Comparison of ENCODE assay signal across 23 cellular contexts in the genomic region with DNA sequence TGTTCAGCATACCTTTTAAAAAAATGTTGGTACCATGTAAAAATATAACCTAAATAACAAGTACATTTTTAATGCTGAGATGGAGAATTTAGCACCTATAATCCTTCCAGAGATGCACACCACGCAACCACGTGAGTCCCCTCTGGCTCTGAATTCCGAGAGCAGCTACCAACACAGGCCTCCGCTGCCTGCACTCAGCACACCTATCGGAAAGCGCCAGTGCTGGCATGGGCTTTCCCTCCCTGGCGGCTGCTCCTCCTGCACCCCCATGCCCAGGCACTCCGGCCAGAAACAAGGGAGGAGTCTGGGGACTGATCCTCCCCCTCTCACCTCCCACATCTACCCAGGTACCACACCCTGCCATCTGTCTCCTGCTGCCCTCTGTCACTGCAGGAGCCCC. TPM values are rescaled to one million over a fixed set of nuclear protein-coding genes. Genes with fewer than 3 reads are reported as not detected.
A peak's percentile ranks its signal among the peaks of the same experiment; 100 is the strongest.
DNase-seq lines count a peak whose midpoint lies in the region; ATAC-seq and TF ChIP-seq lines count a peak whose summit lies in the region.
"Had no signal": no experiment of that assay in that cellular context is flagged by ENCODE, and none has a peak within 500 bp of the region (broad histone marks: within the 10 kb centered on the region; RNA-seq: fewer than 3 reads in every experiment).

No MANE protein-coding gene starts in this region.

- no peak for ATAC-seq in CD8-positive, alpha-beta T cell
- no peak for ATAC-seq in GM19452 (IDR thresholded peaks at IDR 0.05; ENCODE audit: unreplicated experiment)
- ATAC-seq: sciatic nerve, T-helper 17 cell had no signal

- H3K4me1 Mint-ChIP-seq in CD8-positive, alpha-beta T cell (ENCODE audit: low read depth), result peaks cover 72% of the 10 kb centered on the region
- H3K4me1 Mint-ChIP-seq in nephron progenitor cell (peaks cover 41% of the 10 kb centered on the region), chondrocyte (ENCODE audit: low read depth) (peaks cover 33% of the 10 kb centered on the region)
- H3K4me1 Mint-ChIP-seq in T-helper 2 cell treated with Interferon-gamma antibody and Interleukin-4, amounts not matched to agents 5 μg/mL and 100 μg/mL, for 36 hours (ENCODE audit: low read depth), result peaks cover 37% of the 10 kb centered on the region

- POLR2A ChIA-PET in CD8-positive, alpha-beta T cell (lab: Charles Lee), result no interaction called here

- H3K27me3 Mint-ChIP-seq in CD8-positive, alpha-beta T cell (ENCODE audit: low read depth), result no peaks in the 10 kb centered on the region
- H3K27me3 Mint-ChIP-seq in nephron progenitor cell (ENCODE audit: low read depth, poor library complexity) (peaks cover 12% of the 10 kb centered on the region), chondrocyte (ENCODE audit: low read depth) (no peaks in the 10 kb centered on the region)
- H3K27me3 Mint-ChIP-seq in T-helper 2 cell treated with Interferon-gamma antibody and Interleukin-4, amounts not matched to agents 5 μg/mL and 100 μg/mL, for 36 hours (ENCODE audit: low read depth), result no peaks in the 10 kb centered on the region
- H3K27me3 Mint-ChIP-seq: memory B cell, T-helper 17 cell had no signal

- intact Hi-C loops in CD8-positive, alpha-beta T cell (cut with DNase I, micrococcal nuclease), result loop anchor here in 1 of 2 experiments (5.0 kb wide), 1 partner anchor 114 kb away; a partner anchor contains a TSS

- H3K9me3 ChIP-seq in CD8-positive, alpha-beta T cell (ENCODE audit: low read length), result no peaks in the 10 kb centered on the region
- H3K9me3 ChIP-seq: Caco-2 had no signal

- H3K36me3 Mint-ChIP-seq in CD8-positive, alpha-beta T cell, result no peaks in the 10 kb centered on the region
- H3K36me3 Mint-ChIP-seq in nephron progenitor cell (ENCODE audit: low read depth) (no peaks in the 10 kb centered on the region), chondrocyte (ENCODE audit: low read depth) (peaks cover 1% of the 10 kb centered on the region)
- peaks cover 7% of the 10 kb centered on the region for H3K36me3 Mint-ChIP-seq in T-helper 2 cell treated with Interferon-gamma antibody and Interleukin-4, amounts not matched to agents 5 μg/mL and 100 μg/mL, for 36 hours (ENCODE audit: low read depth)
- H3K36me3 Mint-ChIP-seq: immature natural killer cell, memory B cell had no signal

- H3K4me1 ChIP-seq in CD8-positive, alpha-beta T cell (ENCODE audit: insufficient read depth, low read length), result peaks cover 67% of the 10 kb centered on the region

- peak overlapping the region; percentile 60 for H3K27ac Mint-ChIP-seq in CD8-positive, alpha-beta T cell
- peak overlapping the region; percentile 31 for H3K27ac Mint-ChIP-seq in nephron progenitor cell
- no peak overlapping the region for H3K27ac Mint-ChIP-seq in chondrocyte (ENCODE audit: unreplicated experiment)
- no peak overlapping the region for H3K27ac Mint-ChIP-seq in T-helper 2 cell treated with Interferon-gamma antibody and Interleukin-4, amounts not matched to agents 5 μg/mL and 100 μg/mL, for 36 hours
- H3K27ac Mint-ChIP-seq: activated T-helper 2 cell treated with anti-CD3 and anti-CD28 coated beads, Interferon-gamma antibody, Interleukin-2, Interleukin-4, amounts not matched to agents 10 μg/mL and 5 μg/mL and 100 μg/mL, durations not matched to agents 14 hours and 24 hours and 36 hours; HFFc6; T-helper 17 cell had no signal

- CTCF ChIA-PET in CD8-positive, alpha-beta T cell (lab: Charles Lee), result interaction anchor here (1.5 to 8.0 kb wide), 2 partner anchors 14 to 45 kb away, joined by 3 to 65 read pairs; a partner anchor contains a TSS

- no peak for TF ChIP-seq CTCF in CD8-positive, alpha-beta T cell (IDR thresholded peaks at IDR 0.05)
- TF ChIP-seq CTCF in nephron progenitor cell (IDR thresholded peaks at IDR 0.05) (no peak), chondrocyte (IDR thresholded peaks at IDR 0.05) (no peak)

- H3K27me3 ChIP-seq in CD8-positive, alpha-beta T cell (ENCODE audit: insufficient read depth, low read length), result no peaks in the 10 kb centered on the region

- no peak overlapping the region for H3K4me3 Mint-ChIP-seq in CD8-positive, alpha-beta T cell
- H3K4me3 Mint-ChIP-seq in nephron progenitor cell (no peak overlapping the region), chondrocyte (ENCODE audit: unreplicated experiment) (no peak overlapping the region)
- H3K4me3 Mint-ChIP-seq in T-helper 2 cell treated with Interferon-gamma antibody and Interleukin-4, amounts not matched to agents 5 μg/mL and 100 μg/mL, for 36 hours, result no peak overlapping the region
- H3K4me3 Mint-ChIP-seq: HFFc6, memory B cell, neural crest cell, T-helper 17 cell had no signal

- no peaks in the 10 kb centered on the region for H3K36me3 ChIP-seq in CD8-positive, alpha-beta T cell (ENCODE audit: insufficient read depth, low read length)

- no peak overlapping the region for H3K27ac ChIP-seq in CD8-positive, alpha-beta T cell (ENCODE audit: low read depth, low read length)
- peak overlapping the region; percentile 29 for H3K27ac ChIP-seq in cingulate gyrus (ENCODE audit: low read depth, low read length)

- H3K4me3 ChIP-seq in CD8-positive, alpha-beta T cell (ENCODE audit: low read depth, low read length), result no peak overlapping the region

- no peaks in the 10 kb centered on the region for H3K9me3 Mint-ChIP-seq in CD8-positive, alpha-beta T cell
- H3K9me3 Mint-ChIP-seq in nephron progenitor cell, result no peaks in the 10 kb centered on the region
- H3K9me3 Mint-ChIP-seq in chondrocyte (ENCODE audit: low read depth), result no peaks in the 10 kb centered on the region
- H3K9me3 Mint-ChIP-seq in T-helper 2 cell treated with Interferon-gamma antibody and Interleukin-4, amounts not matched to agents 5 μg/mL and 100 μg/mL, for 36 hours, result no peaks in the 10 kb centered on the region
- H3K9me3 Mint-ChIP-seq: activated T-helper 2 cell treated with anti-CD3 and anti-CD28 coated beads, Interferon-gamma antibody, Interleukin-2, Interleukin-4, amounts not matched to agents 10 μg/mL and 5 μg/mL and 100 μg/mL, durations not matched to agents 14 hours and 24 hours and 36 hours; HFFc6; immature natural killer cell; memory B cell; neural crest cell had no signal

- no peak for DNase-seq in CD8-positive, alpha-beta T cell
- DNase-seq in NCI-H2171 (lab: John Stamatoyannopoulos, UW) (peak; percentile 90), nephron progenitor cell (no peak), chondrocyte (ENCODE audit: low spot score) (no peak)
- DNase-seq in T-helper 2 cell treated with Interferon-gamma antibody and Interleukin-4, amounts not matched to agents 5 μg/mL and 100 μg/mL, for 36 hours (ENCODE audit: low spot score), result no peak
- DNase-seq: activated CD4-positive, CD25-positive, alpha-beta regulatory T cell; Caco-2; cortex of kidney; erythroblast; HFFc6; immature natural killer cell; Kasumi-1; NCI-H1105 treated with DMSO at 0.1 percent for 48 hours; NCI-H226; SHP77 treated with DMSO at 0.1 percent for 48 hours; stimulated activated CD4-positive, alpha-beta T cell treated with anti-CD3 and anti-CD28 coated beads, Interleukin-2, amount 100 ng/mL, for 24 hours; T-helper 17 cell had no signal

RNA-seq across cellular contexts. Expression of a gene that starts 47.0 kb away (rescaled TPM):
- 10 to 100 TPM; 24.9 to 27.9 TPM for total RNA-seq in CD8-positive, alpha-beta T cell
- 27.7 to 31.2 TPM (median 28.2 TPM) in 3 replicates for total RNA-seq in chondrocyte

Comparison
In these comparisons a context has a peak if more than half of its experiments do, and no peak if none do; other contexts are left out.
1. H3K27ac Mint-ChIP-seq: peak in CD8-positive, alpha-beta T cell (single experiment) and nephron progenitor cell (single experiment); none in chondrocyte (single experiment) and T-helper 2 cell treated with Interferon-gamma antibody and Interleukin-4, amounts not matched to agents 5 μg/mL and 100 μg/mL, for 36 hours (single experiment).